ENCODE assay signal across 8 cellular contexts in the genomic region with DNA sequence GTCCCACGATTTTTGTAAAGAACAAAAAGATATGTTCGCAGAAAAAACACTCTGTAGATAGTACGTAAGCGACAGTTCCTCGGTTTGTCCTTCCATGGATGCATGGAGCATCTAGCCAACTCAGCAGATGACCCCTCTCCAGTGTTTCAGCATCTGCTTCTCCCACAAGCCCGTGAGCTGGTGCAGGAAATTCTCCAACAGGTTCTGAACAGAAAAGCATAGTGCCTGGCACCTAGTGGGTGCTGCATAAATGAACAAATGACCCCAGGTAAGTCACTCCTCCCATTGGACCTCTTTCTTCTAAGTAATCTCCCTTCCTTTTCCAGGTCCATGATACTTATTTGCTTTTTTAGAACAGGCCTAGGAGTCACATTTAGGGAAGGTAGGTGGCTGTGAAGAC. TPM values are rescaled to one million over a fixed set of nuclear protein-coding genes. Genes with fewer than 3 reads are reported as not detected.
DNase-seq lines count a peak whose midpoint lies in the region; ATAC-seq and TF ChIP-seq lines count a peak whose summit lies in the region.

No MANE protein-coding gene starts in this region.

- no peaks in the 10 kb centered on the region for H3K27me3 Mint-ChIP-seq in MCF 10A (ENCODE audit: insufficient read depth, unreplicated experiment)

- H3K9me3 ChIP-seq in right atrium auricular region, result no peaks in the 10 kb centered on the region
- H3K9me3 ChIP-seq in mucosa of stomach (ENCODE audit: control insufficient read depth, low read length), result no peaks in the 10 kb centered on the region
- H3K9me3 ChIP-seq in vagina, result no peaks in the 10 kb centered on the region

- H3K9ac ChIP-seq in mucosa of stomach (ENCODE audit: low read length), result peak overlapping the region; percentile 78

- H3K4me3 ChIP-seq in right atrium auricular region (peak overlapping the region in 1 of 2 donors; percentile 99), mucosa of stomach (ENCODE audit: low read length) (no peak overlapping the region), vagina (peak overlapping the region; percentile 96 to 100)

- H3K4me3 Mint-ChIP-seq in MCF 10A (ENCODE audit: unreplicated experiment), result peak overlapping the region; percentile 78

- peaks cover 11% of the 10 kb centered on the region for H3K4me1 Mint-ChIP-seq in MCF 10A (ENCODE audit: insufficient read depth, unreplicated experiment)

- TF ChIP-seq POLR2A in vagina (IDR thresholded peaks at IDR 0.05), result no peak

- peak overlapping the region; percentile 96 to 99 for H3K27ac ChIP-seq in right atrium auricular region
- H3K27ac ChIP-seq in vagina, result peak overlapping the region; percentile 100

- CTCF ChIA-PET in MCF 10A (lab: Yijun Ruan, JAX), result interaction anchor here (0.6 to 1.9 kb wide), 6 partner anchors 8 to 426 kb away, joined by 3 to 6 read pairs (median 3); no protein-coding TSS in a partner anchor

- no peaks in the 10 kb centered on the region for H3K36me3 ChIP-seq in right atrium auricular region
- no peaks in the 10 kb centered on the region for H3K36me3 ChIP-seq in mucosa of stomach (ENCODE audit: control insufficient read depth, insufficient read depth, low read length)
- H3K36me3 ChIP-seq in vagina, result no peaks in the 10 kb centered on the region

- no peak overlapping the region for H3K27ac Mint-ChIP-seq in MCF 10A (ENCODE audit: low read depth, unreplicated experiment)

- BruUV-seq in MCF 10A (replicated peaks; lab: Mats Ljungman, UMichigan), result TSS peak; percentile 45

- ATAC-seq in left ventricle myocardium superior, result no peak
- ATAC-seq in HG03460 (IDR thresholded peaks at IDR 0.05; ENCODE audit: unreplicated experiment), result no peak
- no peak for ATAC-seq in GM21717 (IDR thresholded peaks at IDR 0.05; ENCODE audit: unreplicated experiment)

- no peaks in the 10 kb centered on the region for H3K36me3 Mint-ChIP-seq in MCF 10A (ENCODE audit: insufficient read depth, unreplicated experiment)

- DNase-seq in right atrium auricular region (ENCODE audit: low spot score) (no peak), left ventricle myocardium superior (no peak), MCF 10A (ENCODE audit: unreplicated experiment) (no peak), vagina (ENCODE audit: extremely low spot score in 2 of 2) (no peak), midbrain (lab: John Stamatoyannopoulos, UW) (no peak)

- intact Hi-C loops in left ventricle myocardium superior (cut with micrococcal nuclease) (no loop called here), MCF 10A (cut with micrococcal nuclease) (loop anchor here (5.0 kb wide), 1 partner anchor 59 kb away; no protein-coding TSS in a partner anchor), vagina (cut with DNase I) (loop anchor here (10.0 kb wide), 1 partner anchor 93 kb away; no protein-coding TSS in a partner anchor)

- POLR2A ChIA-PET in MCF 10A (lab: Yijun Ruan, JAX), result interaction anchor here (0.7 to 2.6 kb wide), 11 partner anchors 10 to 287 kb away, joined by 3 to 21 read pairs (median 4); a partner anchor contains a TSS

- TF ChIP-seq CTCF in right atrium auricular region (IDR thresholded peaks at IDR 0.05) (no peak), MCF 10A (IDR thresholded peaks at IDR 0.05; ENCODE audit: unreplicated experiment) (no peak), vagina (IDR thresholded peaks at IDR 0.05) (no peak)

- H3K4me1 ChIP-seq in right atrium auricular region, result peaks cover 0 to 34% of the 10 kb centered on the region in 2 donors
- H3K4me1 ChIP-seq in mucosa of stomach (ENCODE audit: control insufficient read depth, insufficient read depth, low read length), result no peaks in the 10 kb centered on the region
- peaks cover 41% of the 10 kb centered on the region for H3K4me1 ChIP-seq in vagina

- H3K9me3 Mint-ChIP-seq in MCF 10A (ENCODE audit: unreplicated experiment), result no peaks in the 10 kb centered on the region

- H3K27me3 ChIP-seq in right atrium auricular region, result no peaks in the 10 kb centered on the region
- H3K27me3 ChIP-seq in mucosa of stomach (ENCODE audit: control insufficient read depth, insufficient read depth, low read length), result peaks cover 5% of the 10 kb centered on the region
- H3K27me3 ChIP-seq in vagina, result no peaks in the 10 kb centered on the region

RNA-seq across cellular contexts. Expression of a gene that starts 1.0 kb away (rescaled TPM):
- 10 to 100 TPM; 47.5 to 69.4 TPM for total RNA-seq in right atrium auricular region
- 79.8 TPM for total RNA-seq in left ventricle myocardium superior
- 15.6 and 19.2 TPM in 2 replicates for total RNA-seq in MCF 10A (2022)
- total RNA-seq in vagina, result 29.0 TPM
